In genomic region chr6:111565316-111566221, GRCh38 we compare ENCODE assay signal across 8 cellular contexts. TPM values are rescaled to one million over a fixed set of nuclear protein-coding genes. Genes with fewer than 3 reads are reported as not detected.
DNase-seq lines count a peak whose midpoint lies in the region; ATAC-seq and TF ChIP-seq lines count a peak whose summit lies in the region.

No MANE protein-coding gene starts in this region.

- peak; percentile 58 for ATAC-seq in GM19372 (IDR thresholded peaks at IDR 0.05; ENCODE audit: low read depth, unreplicated experiment)
- ATAC-seq in T-helper 17 cell = peak; percentile 63

- peaks cover 42% of the 10 kb centered on the region for H3K36me3 ChIP-seq in suprapubic skin

- H3K36me3 Mint-ChIP-seq in T-helper 17 cell (ENCODE audit: low read depth) (peaks cover 18% of the 10 kb centered on the region), CD14-positive monocyte (peaks cover 64 to 69% of the 10 kb centered on the region in 2 donors)

- no peak overlapping the region for H3K4me3 ChIP-seq in suprapubic skin

- peaks cover 72% of the 10 kb centered on the region for H3K4me1 ChIP-seq in suprapubic skin

- 87% methylated on average over 12 of the region's 12 CpGs for WGBS in suprapubic skin

- intact Hi-C loops in CD14-positive monocyte (cut with micrococcal nuclease) = loop anchor here in 1 of 2 donors (5.0 kb wide), 1 partner anchor 37 kb away; no protein-coding TSS in a partner anchor
- intact Hi-C loops in posterior cingulate gyrus (cut with DNase I) = no loop called here

- no peaks in the 10 kb centered on the region for H3K27me3 ChIP-seq in suprapubic skin

- peak overlapping the region; percentile 92 for H3K27ac Mint-ChIP-seq in T-helper 17 cell
- peak overlapping the region in 1 of 7 donors; percentile 7 for H3K27ac Mint-ChIP-seq in CD14-positive monocyte

- no peak for TF ChIP-seq POLR2A in suprapubic skin (IDR thresholded peaks at IDR 0.05)

- H3K9me3 Mint-ChIP-seq in CD14-positive monocyte = no peaks in the 10 kb centered on the region

- peak; percentile 68 for DNase-seq in DMS153 (lab: John Stamatoyannopoulos, UW)
- peak; percentile 32 for DNase-seq in HuH-7 (ENCODE audit: low spot score)
- DNase-seq in T-helper 17 cell = no peak
- DNase-seq in iPS DF 4.7 (ENCODE audit: extremely low read depth, low spot score) = peak; percentile 28
- no peak for DNase-seq in suprapubic skin (ENCODE audit: low spot score in 2 of 2)
- DNase-seq in CD14-positive monocyte (ENCODE audit: low spot score) = no peak
- DNase-seq in posterior cingulate gyrus = no peak

- H3K4me1 Mint-ChIP-seq in T-helper 17 cell (peaks cover 39% of the 10 kb centered on the region), CD14-positive monocyte (peaks cover 21% of the 10 kb centered on the region)

- no peak for TF ChIP-seq EP300 in suprapubic skin (IDR thresholded peaks at IDR 0.05)

- H3K27ac ChIP-seq in suprapubic skin = peak overlapping the region; percentile 78

- TF ChIP-seq CTCF in suprapubic skin (IDR thresholded peaks at IDR 0.05) (peak in 1 of 2 donors; percentile 18), CD14-positive monocyte (IDR thresholded peaks at IDR 0.05) (no peak)

- no peak overlapping the region for H3K4me3 Mint-ChIP-seq in T-helper 17 cell
- no peak overlapping the region for H3K4me3 Mint-ChIP-seq in CD14-positive monocyte

- no peaks in the 10 kb centered on the region for H3K27me3 Mint-ChIP-seq in T-helper 17 cell
- H3K27me3 Mint-ChIP-seq in CD14-positive monocyte (ENCODE audit: low read depth in 3 of 3) = no peaks in the 10 kb centered on the region

- H3K9me3 ChIP-seq in T-helper 17 cell (ENCODE audit: control insufficient read depth, low read length, poor library complexity, severe bottlenecking) = no peaks in the 10 kb centered on the region
- H3K9me3 ChIP-seq in suprapubic skin = no peaks in the 10 kb centered on the region

RNA-seq across cellular contexts. Expression of gene TRAF3IP2, which starts 40.1 kb away (rescaled TPM):
- 10 to 100 TPM; 19.9 to 33.5 TPM for total RNA-seq in T-helper 17 cell
- 10 to 100 TPM; 59.7 to 64.0 (median 60.9) TPM for total RNA-seq in suprapubic skin
- 1 to 10 TPM; 1.9 to 3.6 TPM for polyA plus RNA-seq in CD14-positive monocyte

Comparison
In these comparisons a context has a peak if more than half of its experiments do, and no peak if none do; other contexts are left out.
1. DNase-seq: peak in DMS153 (single experiment), HuH-7 (single experiment) and iPS DF 4.7 (single experiment); none in T-helper 17 cell (0 of 3), suprapubic skin (0 of 2), CD14-positive monocyte (single experiment) and posterior cingulate gyrus (0 of 10).